In genomic region chr15:95981209-95981608, GRCh38 we compare ENCODE assay signal across 29 cellular contexts.
"Had no signal": no experiment of that assay in that cellular context is flagged by ENCODE, and none has a peak within 500 bp of the region (broad histone marks: within the 10 kb centered on the region; RNA-seq: fewer than 3 reads in every experiment).

No MANE protein-coding gene starts in this region.

- H3K4me1 ChIP-seq: colonic mucosa, esophagus muscularis mucosa, esophagus squamous epithelium, foreskin keratinocyte, gastrocnemius medialis, gastroesophageal sphincter, heart left ventricle, heart right ventricle had no signal

- H3K27ac Mint-ChIP-seq: dendritic cell treated with granulocyte-macrophage colony-stimulating factor and Interleukin-4, amounts not matched to agents 40 ng/mL and 50 ng/mL, for 4 days; effector memory CD8-positive, alpha-beta T cell; endodermal cell had no signal

- H3K9me3 ChIP-seq: colonic mucosa, esophagus muscularis mucosa, esophagus squamous epithelium, gastrocnemius medialis, gastroesophageal sphincter, heart left ventricle, heart right ventricle had no signal

- H3K36me3 ChIP-seq: colonic mucosa, esophagus muscularis mucosa, esophagus squamous epithelium, gastrocnemius medialis, gastroesophageal sphincter, heart left ventricle, heart right ventricle had no signal

- H3K27ac ChIP-seq: colonic mucosa, coronary artery, dorsolateral prefrontal cortex, epithelial cell of prostate, esophagus muscularis mucosa, esophagus squamous epithelium, foreskin keratinocyte, gastrocnemius medialis, gastroesophageal sphincter, heart left ventricle, heart right ventricle had no signal

- ATAC-seq: effector memory CD8-positive, alpha-beta T cell; esophagus mucosa; foreskin keratinocyte; gastrocnemius medialis; gastroesophageal sphincter; heart left ventricle; heart right ventricle had no signal

- H3K4me3 Mint-ChIP-seq: dendritic cell treated with granulocyte-macrophage colony-stimulating factor and Interleukin-4, amounts not matched to agents 40 ng/mL and 50 ng/mL, for 4 days; effector memory CD8-positive, alpha-beta T cell; endodermal cell had no signal

- H3K9me3 Mint-ChIP-seq: dendritic cell treated with granulocyte-macrophage colony-stimulating factor and Interleukin-4, amounts not matched to agents 40 ng/mL and 50 ng/mL, for 4 days; endodermal cell had no signal

- H3K4me1 Mint-ChIP-seq: endodermal cell had no signal

- DNase-seq: colonic mucosa; cortex of kidney; dermis blood vessel endothelial cell; dorsolateral prefrontal cortex; effector CD4-positive, alpha-beta T cell; effector CD8-positive, alpha-beta T cell; effector memory CD4-positive, alpha-beta T cell; effector memory CD8-positive, alpha-beta T cell; endodermal cell; erythroblast; esophagus squamous epithelium; foreskin fibroblast; foreskin keratinocyte; foreskin melanocyte; gastrocnemius medialis; glutamatergic neuron; head of caudate nucleus; heart left ventricle; heart right ventricle had no signal

- H3K27me3 Mint-ChIP-seq: dendritic cell treated with granulocyte-macrophage colony-stimulating factor and Interleukin-4, amounts not matched to agents 40 ng/mL and 50 ng/mL, for 4 days had no signal

- FAIRE-seq: colon, endometrium, endothelial cell of umbilical vein, frontal cortex had no signal

- H3K4me3 ChIP-seq: colonic mucosa, coronary artery, dorsolateral prefrontal cortex, esophagus muscularis mucosa, esophagus squamous epithelium, gastrocnemius medialis, gastroesophageal sphincter, heart left ventricle, heart right ventricle had no signal

- H3K27me3 ChIP-seq: colonic mucosa, esophagus muscularis mucosa, esophagus squamous epithelium, gastrocnemius medialis, gastroesophageal sphincter, heart left ventricle, heart right ventricle had no signal
